Comparison of ENCODE assay signal across 31 cellular contexts in the genomic region with DNA sequence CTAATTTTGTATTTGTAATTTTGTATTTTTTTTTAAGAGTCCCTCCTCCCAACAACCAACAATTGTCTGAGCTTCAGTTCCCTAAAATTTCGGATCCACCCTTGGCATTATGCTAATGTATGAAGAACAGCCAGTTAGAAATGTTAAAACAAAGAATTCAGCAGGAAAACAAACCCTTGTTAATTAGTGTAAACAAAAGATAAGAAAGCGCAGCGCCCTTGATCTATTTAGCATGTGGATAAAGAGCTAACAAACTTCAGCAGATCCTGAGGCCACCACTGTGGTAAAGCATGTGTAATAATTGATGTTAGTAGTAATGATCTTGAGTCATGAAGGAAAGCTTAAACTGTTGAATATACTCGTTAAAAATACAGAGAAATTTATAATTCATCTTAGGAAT.
"Had no signal": no experiment of that assay in that cellular context is flagged by ENCODE, and none has a peak within 500 bp of the region (broad histone marks: within the 10 kb centered on the region; RNA-seq: fewer than 3 reads in every experiment).

No MANE protein-coding gene starts in this region.

- FAIRE-seq: bronchial epithelial cell, K562, TTC549 had no signal

- H3K4me3 ChIP-seq: K562, MG63, Peyer's patch had no signal

- H3K4me1 ChIP-seq: Peyer's patch had no signal

- H3K27me3 ChIP-seq: MG63, Peyer's patch had no signal

- H3K27ac ChIP-seq: Peyer's patch had no signal

- DNase-seq: activated B cell treated with CpG ODN at 0.5 μM for 24 hours; activated CD4-positive, alpha-beta memory T cell treated with anti-CD3 and anti-CD28 coated beads for 36 hours; activated CD4-positive, alpha-beta T cell treated with anti-CD3 and anti-CD28 coated beads for 4 hours; activated CD4-positive, alpha-beta T cell treated with anti-CD3 and anti-CD28 coated beads, Interleukin-2, amount 50 U/mL, for 1 hour; activated CD4-positive, CD25-positive, alpha-beta regulatory T cell treated with anti-CD3 and anti-CD28 coated beads, Interleukin-2, amount 50 U/mL, for 72 hours; activated CD8-positive, alpha-beta memory T cell treated with anti-CD3 and anti-CD28 coated beads, Interleukin-2, amount 50 U/mL, for 4 hours; activated gamma-delta T cell treated with Interleukin-2 at 50 U/mL for 16 hours; activated naive CD4-positive, alpha-beta T cell treated with anti-CD3 and anti-CD28 coated beads for 36 hours; activated T-cell treated with anti-CD3 and anti-CD28 coated beads for 4 hours; activated T-cell treated with anti-CD3 and anti-CD28 coated beads, Interleukin-2, amount 50 U/mL, for 4 hours; anterior cingulate cortex; caudate nucleus; MG63; NCI-H1048; NCI-H1105 treated with DMSO at 0.1 percent for 48 hours; NCI-H1436; NCI-H1694; NCI-H1930; NCI-H2081 treated with DMSO at 0.1 percent for 48 hours; NCI-H345; NCI-H524 treated with DMSO at 0.1 percent for 48 hours; NCI-H748 treated with DMSO at 0.1 percent for 48 hours; NK-92 treated with Interleukin-12 subunit alpha and Interleukin-12 subunit beta, amount 100 ng/mL, for 24 hours; PC-3; Peyer's patch; RPMI8226; SIG-M5; SW 1271 had no signal

- H3K36me3 ChIP-seq: MG63, Peyer's patch had no signal

- H3K9me3 ChIP-seq: MG63, Peyer's patch had no signal
